Comparison of ENCODE assay signal across 9 cellular contexts in genomic region chr3:69288161-69288895, GRCh38.
DNase-seq lines count a peak whose midpoint lies in the region; ATAC-seq and TF ChIP-seq lines count a peak whose summit lies in the region.
"Had no signal": no experiment of that assay in that cellular context is flagged by ENCODE, and none has a peak within 500 bp of the region (broad histone marks: within the 10 kb centered on the region; RNA-seq: fewer than 3 reads in every experiment).

No MANE protein-coding gene starts in this region.

- no peak for TF ChIP-seq CTCF in foreskin keratinocyte (conservative IDR thresholded peaks at IDR 0.05)
- TF ChIP-seq CTCF in esophagus squamous epithelium (IDR thresholded peaks at IDR 0.05) = no peak

- peaks cover 35% of the 10 kb centered on the region for H3K4me1 ChIP-seq in foreskin keratinocyte
- H3K4me1 ChIP-seq in esophagus squamous epithelium = peaks cover 5 to 30% (median 9%) of the 10 kb centered on the region in 3 donors

- H3K27me3 ChIP-seq in foreskin keratinocyte = no peaks in the 10 kb centered on the region
- H3K27me3 ChIP-seq in esophagus squamous epithelium = no peaks in the 10 kb centered on the region

- no peaks in the 10 kb centered on the region for H3K9me3 ChIP-seq in esophagus squamous epithelium
- H3K9me3 ChIP-seq: thoracic aorta had no signal

- WGBS in esophagus squamous epithelium, 2 donors = 72 to 84% methylated on average over 9 of the region's 12 CpGs

- TF ChIP-seq POLR2A in esophagus squamous epithelium (IDR thresholded peaks at IDR 0.05) = no peak

- in situ Hi-C loops in G401 (cut with HindIII; ENCODE audit: low sequenced_read_pairs) = no loop called here

- peak; percentile 79 for DNase-seq in activated effector memory CD4-positive, alpha-beta T cell treated with anti-CD3 and anti-CD28 coated beads, Interleukin-2, amount 50 U/mL, for 16 hours
- no peak for DNase-seq in activated effector memory CD4-positive, alpha-beta T cell treated with Interleukin-2 at 50 U/mL for 16 hours
- DNase-seq in NCI-H345 (lab: John Stamatoyannopoulos, UW) (peak; percentile 61), foreskin keratinocyte (peak in 1 of 2 donors; percentile 55), substantia nigra (lab: John Stamatoyannopoulos, UW) (no peak), G401 (ENCODE audit: low spot score) (no peak), posterior cingulate gyrus (no peak), esophagus squamous epithelium (lab: John Stamatoyannopoulos, UW) (no peak)

- peak; percentile 48 for ATAC-seq in foreskin keratinocyte

- no peak overlapping the region for H3K4me3 ChIP-seq in esophagus squamous epithelium
- H3K4me3 ChIP-seq: thoracic aorta had no signal

- intact Hi-C loops in posterior cingulate gyrus (cut with DNase I) (no loop called here), esophagus squamous epithelium (cut with DNase I) (no loop called here)

- peak overlapping the region; percentile 89 for H3K27ac ChIP-seq in foreskin keratinocyte
- H3K27ac ChIP-seq in substantia nigra (ENCODE audit: low read depth, low read length, poor library complexity, severe bottlenecking) = peak overlapping the region; percentile 9
- H3K27ac ChIP-seq in esophagus squamous epithelium = no peak overlapping the region
- H3K27ac ChIP-seq: thoracic aorta had no signal

- H3K36me3 ChIP-seq in esophagus squamous epithelium = peaks cover 0 to 13% (median 0%) of the 10 kb centered on the region in 3 donors

Comparison
In these comparisons a context has a peak if more than half of its experiments do, and no peak if none do; other contexts are left out.
1. DNase-seq: peak in activated effector memory CD4-positive, alpha-beta T cell treated with anti-CD3 and anti-CD28 coated beads, Interleukin-2, amount 50 U/mL, for 16 hours (single experiment) and NCI-H345 (single experiment); none in activated effector memory CD4-positive, alpha-beta T cell treated with Interleukin-2 at 50 U/mL for 16 hours (single experiment), substantia nigra (0 of 49), G401 (single experiment), posterior cingulate gyrus (0 of 10) and esophagus squamous epithelium (single experiment).
2. H3K27ac ChIP-seq: peak in foreskin keratinocyte (single experiment) and substantia nigra (single experiment); none in esophagus squamous epithelium (0 of 4).